ENCODE assay signal across 16 cellular contexts in the genomic region with DNA sequence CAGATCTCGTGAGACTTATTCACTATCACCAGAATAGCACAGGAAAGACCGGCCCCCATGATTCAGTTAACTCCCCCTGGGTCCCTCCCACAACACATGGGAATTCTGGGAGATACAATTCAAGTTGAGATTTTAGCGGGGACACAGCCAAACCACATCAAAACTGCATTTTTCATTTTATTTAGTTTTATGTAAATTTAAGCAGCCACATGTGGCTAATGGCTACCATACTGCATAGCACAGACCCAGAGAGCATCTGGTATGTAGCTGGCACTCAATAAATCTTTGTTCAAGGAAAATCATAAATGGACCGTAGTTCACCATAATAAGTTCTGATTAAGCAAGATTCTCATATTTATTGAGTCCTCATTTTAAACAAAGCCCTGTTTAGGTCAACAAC.
"Had no signal": no experiment of that assay in that cellular context is flagged by ENCODE, and none has a peak within 500 bp of the region (broad histone marks: within the 10 kb centered on the region; RNA-seq: fewer than 3 reads in every experiment).

No MANE protein-coding gene starts in this region.

- H3K9me3 ChIP-seq: mucosa of descending colon, ovary, sigmoid colon, thoracic aorta, upper lobe of right lung had no signal

- H3K27ac ChIP-seq: ovary, sigmoid colon, thoracic aorta, upper lobe of right lung, WERI-Rb-1 had no signal

- DNase-seq: activated CD4-positive, alpha-beta T cell treated with anti-CD3 and anti-CD28 coated beads, Interleukin-2, amount 50 U/mL, for 48 hours; activated naive CD4-positive, alpha-beta T cell; activated naive CD8-positive, alpha-beta T cell treated with anti-CD3 and anti-CD28 coated beads for 36 hours; amniotic stem cell; central memory CD4-positive, alpha-beta T cell; mesenchymal stem cell; mucosa of descending colon; naive B cell; ovary; sigmoid colon; stimulated activated CD4-positive, alpha-beta T cell treated with anti-CD3 and anti-CD28 coated beads, Interleukin-4, amount 100 ng/mL, for 4 hours; stimulated activated naive B cell treated with anti-CD40 and anti-IgM and Interleukin-4, amounts not matched to agents 10 μg/mL and 1 μg/mL and 100 μg/mL, for 72 hours; T-helper 2 cell; upper lobe of right lung; WERI-Rb-1 had no signal

- H3K4me3 ChIP-seq: mucosa of descending colon, ovary, sigmoid colon, thoracic aorta, upper lobe of right lung had no signal

- H3K36me3 ChIP-seq: ovary, thoracic aorta, upper lobe of right lung, WERI-Rb-1 had no signal

- H3K27me3 ChIP-seq: ovary, sigmoid colon, upper lobe of right lung had no signal
